Comparison of ENCODE assay signal across 1 cellular context in genomic region chr22:32342977-32343376, GRCh38.
TF ChIP-seq lines count a peak whose summit lies in the region.

No MANE protein-coding gene starts in this region.

TF ChIP-seq in GM12878, 131 proteins besides CTCF, POLR2A, EP300 and RAD21:
- TF ChIP-seq IKZF2 (IDR thresholded peaks at IDR 0.05) (peak; percentile 38 to 49; a peak in 2 of 4 replicates), STAT1 (conservative IDR thresholded peaks at IDR 0.05) (no peak), NR2F1 (conservative IDR thresholded peaks at IDR 0.05) (peak; percentile 46; the same call in 1 of the 2 replicates), MTA2 (IDR thresholded peaks at IDR 0.05; ENCODE audit: low read depth) (peak; percentile 60; the same call in 1 of the 2 replicates), IKZF1 (conservative IDR thresholded peaks at IDR 0.05) (peak; percentile 57)
- TF ChIP-seq, protein P1, sequence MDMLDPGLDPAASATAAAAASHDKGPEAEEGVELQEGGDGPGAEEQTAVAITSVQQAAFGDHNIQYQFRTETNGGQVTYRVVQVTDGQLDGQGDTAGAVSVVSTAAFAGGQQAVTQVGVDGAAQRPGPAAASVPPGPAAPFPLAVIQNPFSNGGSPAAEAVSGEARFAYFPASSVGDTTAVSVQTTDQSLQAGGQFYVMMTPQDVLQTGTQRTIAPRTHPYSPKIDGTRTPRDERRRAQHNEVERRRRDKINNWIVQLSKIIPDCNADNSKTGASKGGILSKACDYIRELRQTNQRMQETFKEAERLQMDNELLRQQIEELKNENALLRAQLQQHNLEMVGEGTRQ (IDR thresholded peaks at IDR 0.05; ENCODE audit: borderline replicate concordance, low read depth, low read length), result no peak
- TF ChIP-seq, protein P2, sequence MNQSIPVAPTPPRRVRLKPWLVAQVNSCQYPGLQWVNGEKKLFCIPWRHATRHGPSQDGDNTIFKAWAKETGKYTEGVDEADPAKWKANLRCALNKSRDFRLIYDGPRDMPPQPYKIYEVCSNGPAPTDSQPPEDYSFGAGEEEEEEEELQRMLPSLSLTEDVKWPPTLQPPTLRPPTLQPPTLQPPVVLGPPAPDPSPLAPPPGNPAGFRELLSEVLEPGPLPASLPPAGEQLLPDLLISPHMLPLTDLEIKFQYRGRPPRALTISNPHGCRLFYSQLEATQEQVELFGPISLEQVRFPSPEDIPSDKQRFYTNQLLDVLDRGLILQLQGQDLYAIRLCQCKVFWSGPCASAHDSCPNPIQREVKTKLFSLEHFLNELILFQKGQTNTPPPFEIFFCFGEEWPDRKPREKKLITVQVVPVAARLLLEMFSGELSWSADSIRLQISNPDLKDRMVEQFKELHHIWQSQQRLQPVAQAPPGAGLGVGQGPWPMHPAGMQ (IDR thresholded peaks at IDR 0.05; ENCODE audit: borderline replicate concordance), result no peak
